Comparison of ENCODE assay signal across 15 cellular contexts in genomic region chr11:57214494-57214893, GRCh38. TPM values are rescaled to one million over a fixed set of nuclear protein-coding genes. Genes with fewer than 3 reads are reported as not detected.
DNase-seq lines count a peak whose midpoint lies in the region; ATAC-seq and TF ChIP-seq lines count a peak whose summit lies in the region.
"Had no signal": no experiment of that assay in that cellular context is flagged by ENCODE, and none has a peak within 500 bp of the region (broad histone marks: within the 10 kb centered on the region; RNA-seq: fewer than 3 reads in every experiment).

No MANE protein-coding gene starts in this region.

- intact Hi-C loops in left ventricle myocardium superior (cut with micrococcal nuclease), result no loop called here

- H3K4me2 ChIP-seq in smooth muscle cell, result peak overlapping the region; percentile 69

- peaks cover 5% of the 10 kb centered on the region for H3K79me2 ChIP-seq in smooth muscle cell (ENCODE audit: low read depth)

- TF ChIP-seq CTCF in smooth muscle cell (IDR thresholded peaks at IDR 0.05; ENCODE audit: borderline replicate concordance, insufficient read depth, poor library complexity, severe bottlenecking), result no peak

- no peaks in the 10 kb centered on the region for H3K27me3 ChIP-seq in smooth muscle cell (ENCODE audit: low read depth)

- no peak overlapping the region for H3K4me3 ChIP-seq in smooth muscle cell

- peak; percentile 68 for ATAC-seq in left ventricle myocardium superior
- ATAC-seq in GM19463 (IDR thresholded peaks at IDR 0.05; ENCODE audit: unreplicated experiment), result no peak
- no peak for ATAC-seq in GM21381 (IDR thresholded peaks at IDR 0.05; ENCODE audit: unreplicated experiment)
- no peak for ATAC-seq in HG03039 (IDR thresholded peaks at IDR 0.05; ENCODE audit: unreplicated experiment)
- ATAC-seq in HG03439 (IDR thresholded peaks at IDR 0.05; ENCODE audit: unreplicated experiment), result no peak

- H3K9ac ChIP-seq in smooth muscle cell (ENCODE audit: low read depth), result no peak overlapping the region

- no peak overlapping the region for H2AFZ ChIP-seq in smooth muscle cell (ENCODE audit: low read depth)

- WGBS in smooth muscle cell (ENCODE audit: low lambda C conversion rate), result 7% methylated on average over 3 of the region's 3 CpGs

- H3K27ac ChIP-seq in smooth muscle cell (ENCODE audit: low read depth), result peak overlapping the region; percentile 71

- no peaks in the 10 kb centered on the region for H3K9me3 ChIP-seq in smooth muscle cell (replicated peaks; ENCODE audit: low read depth)

- DNase-seq in HPDE6-E6E7 (ENCODE audit: extremely low spot score) (peak; percentile 27), astrocyte of the hippocampus (ENCODE audit: low read depth, low spot score) (peak; percentile 86), left ventricle myocardium superior (no peak), smooth muscle cell (lab: John Stamatoyannopoulos, UW; ENCODE audit: unreplicated experiment) (no peak)
- DNase-seq: activated CD4-positive, alpha-beta memory T cell treated with anti-CD3 and anti-CD28 coated beads for 36 hours; aorta; naive B cell; substantia nigra had no signal

- no peaks in the 10 kb centered on the region for H4K20me1 ChIP-seq in smooth muscle cell (ENCODE audit: low read depth)

- no peaks in the 10 kb centered on the region for H3K36me3 ChIP-seq in smooth muscle cell (ENCODE audit: low read depth)

- H3F3A ChIP-seq in smooth muscle cell (ENCODE audit: low read depth), result peaks cover 23% of the 10 kb centered on the region

- H3K4me1 ChIP-seq in smooth muscle cell (ENCODE audit: low read depth), result peaks cover 53% of the 10 kb centered on the region

RNA-seq across cellular contexts. Expression of gene APLNR, which starts 22.6 kb away (rescaled TPM):
- 21.0 TPM for total RNA-seq in left ventricle myocardium superior
- total RNA-seq in smooth muscle cell, result 98.5 and 103 TPM in 2 replicates
- polyA plus RNA-seq in smooth muscle cell, result 121 and 214 TPM in 2 replicates
- total RNA-seq: activated CD4-positive, alpha-beta memory T cell treated with anti-CD3 and anti-CD28 coated beads for 36 hours; G401; HT-29; SK-MEL-5 had no signal

RNA-seq across cellular contexts. Expression of gene LRRC55, which starts 32.7 kb away (rescaled TPM):
- 0.35 TPM for total RNA-seq in left ventricle myocardium superior
- total RNA-seq in smooth muscle cell, result 0.18 TPM in 1 of 2 replicates, not detected in the other
- polyA plus RNA-seq in smooth muscle cell, result 0.04 and 0.10 TPM in 2 replicates
- total RNA-seq: activated CD4-positive, alpha-beta memory T cell treated with anti-CD3 and anti-CD28 coated beads for 36 hours; G401; HT-29; SK-MEL-5 had no signal

Comparison
In these comparisons a context has a peak if more than half of its experiments do, and no peak if none do; other contexts are left out.
1. DNase-seq: peak in HPDE6-E6E7 (single experiment) and astrocyte of the hippocampus (single experiment); none in left ventricle myocardium superior (single experiment) and smooth muscle cell (single experiment).